25 cellular contexts compared by ENCODE assay signal in genomic region chr15:92708635-92709034, GRCh38.
"Had no signal": no experiment of that assay in that cellular context is flagged by ENCODE, and none has a peak within 500 bp of the region (broad histone marks: within the 10 kb centered on the region; RNA-seq: fewer than 3 reads in every experiment).

No MANE protein-coding gene starts in this region.

- H3K4me3 ChIP-seq: left ventricle myocardium inferior, lung, pancreas, prostate gland, skin epidermis, stomach, testis, thyroid gland, transverse colon, upper lobe of right lung had no signal

- H3K27me3 ChIP-seq: pancreas, stomach, testis, thyroid gland, transverse colon, upper lobe of right lung had no signal

- DNase-seq: islet precursor cell; left ventricle myocardium inferior; mesendoderm; naive thymus-derived CD4-positive, alpha-beta T cell; nucleus accumbens; pancreas; posterior cingulate gyrus; retina; right cardiac atrium; stimulated activated CD4-positive, alpha-beta T cell treated with anti-CD3 and anti-CD28 coated beads, Interleukin-12 subunit alpha, Interleukin-12 subunit beta, amount 100 ng/mL, for 4 hours; stimulated activated CD4-positive, alpha-beta T cell treated with anti-CD3 and anti-CD28 coated beads, Interleukin-15, amount 100 ng/mL, for 24 hours; stimulated activated CD4-positive, alpha-beta T cell treated with anti-CD3 and anti-CD28 coated beads, Interleukin-2, amount 100 ng/mL, for 24 hours; stimulated activated CD4-positive, alpha-beta T cell treated with anti-CD3 and anti-CD28 coated beads, Interleukin-4, amount 100 ng/mL, for 1 hour; stimulated activated naive B cell treated with anti-CD40 and anti-IgM and Interleukin-4, amounts not matched to agents 10 μg/mL and 1 μg/mL and 100 μg/mL, for 72 hours; stimulated activated naive CD8-positive, alpha-beta T cell treated with anti-CD3 and anti-CD28 coated beads, Interleukin-15, Interleukin-2, amounts not matched to agents 100 U/mL and 50 U/mL, for 24 hours; stomach; testis; thyroid gland; transverse colon; upper lobe of right lung had no signal

- FAIRE-seq: pancreas, urothelium cell line had no signal

- H3K27ac ChIP-seq: left ventricle myocardium inferior, pancreas, prostate gland, skin epidermis, stomach, testis, thyroid gland, transverse colon, upper lobe of right lung had no signal

- H3K4me1 ChIP-seq: left ventricle myocardium inferior, pancreas, prostate gland, testis, thyroid gland, transverse colon, upper lobe of right lung had no signal

- ATAC-seq: naive thymus-derived CD4-positive, alpha-beta T cell; pancreas; sciatic nerve; stimulated activated naive B cell treated with anti-CD40 and anti-IgM and Interleukin-4, amounts not matched to agents 10 μg/mL and 1 μg/mL and 100 μg/mL, for 72 hours; upper lobe of right lung had no signal

- H3K9me3 ChIP-seq: left ventricle myocardium inferior, pancreas, prostate gland, stomach, testis, thyroid gland, transverse colon, upper lobe of right lung had no signal

- H3K36me3 ChIP-seq: left ventricle myocardium inferior, pancreas, prostate gland, stomach, thyroid gland, transverse colon, upper lobe of right lung had no signal
